Comparison of ENCODE assay signal across 11 cellular contexts in the genomic region with DNA sequence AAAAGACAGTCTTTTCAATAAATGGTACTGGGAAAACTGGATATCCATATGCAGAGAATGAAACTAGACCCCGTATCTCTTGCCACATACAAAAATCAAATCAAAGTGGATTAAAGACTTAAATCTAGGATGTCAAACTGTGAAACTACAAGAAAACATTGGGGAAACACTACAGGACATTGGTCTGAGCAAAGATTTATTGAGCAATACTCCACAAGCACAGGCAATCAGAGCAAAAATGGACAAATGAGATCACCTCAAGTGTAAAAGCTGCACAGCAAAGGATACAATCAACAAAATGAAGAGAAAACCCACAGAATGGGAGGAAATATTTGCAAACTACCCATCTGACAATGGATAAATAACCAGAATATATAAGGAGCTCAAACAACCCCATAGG.
"Had no signal": no experiment of that assay in that cellular context is flagged by ENCODE, and none has a peak within 500 bp of the region (broad histone marks: within the 10 kb centered on the region; RNA-seq: fewer than 3 reads in every experiment).

No MANE protein-coding gene starts in this region.

- H3K4me1 Mint-ChIP-seq: mesothelial cell of epicardium had no signal

- DNase-seq: activated CD4-positive, alpha-beta T cell treated with anti-CD3 and anti-CD28 coated beads for 1 hour; activated CD4-positive, alpha-beta T cell treated with anti-CD3 and anti-CD28 coated beads, Interleukin-2, amount 50 U/mL, for 48 hours; activated effector memory CD4-positive, alpha-beta T cell treated with anti-CD3 and anti-CD28 coated beads, Interleukin-2, amount 50 U/mL, for 16 hours; activated T-cell treated with anti-CD3 and anti-CD28 coated beads, Interleukin-2, amount 50 U/mL, for 24 hours; cortex of kidney; right lobe of liver; stimulated activated CD4-positive, alpha-beta T cell treated with anti-CD3 and anti-CD28 coated beads, Interleukin-4, amount 100 ng/mL, for 4 hours; thyroid gland; WERI-Rb-1 had no signal

- ATAC-seq: stimulated activated memory B cell treated with anti-CD40 and anti-IgM and Interleukin-4, amounts not matched to agents 10 μg/mL and 1 μg/mL and 100 μg/mL, for 72 hours had no signal

- H3K36me3 Mint-ChIP-seq: mesothelial cell of epicardium; stimulated activated memory B cell treated with anti-CD40 and anti-IgM and Interleukin-4, amounts not matched to agents 10 μg/mL and 1 μg/mL and 100 μg/mL, for 72 hours had no signal

- H3K4me3 Mint-ChIP-seq: mesothelial cell of epicardium; stimulated activated memory B cell treated with anti-CD40 and anti-IgM and Interleukin-4, amounts not matched to agents 10 μg/mL and 1 μg/mL and 100 μg/mL, for 72 hours had no signal

- H3K27me3 Mint-ChIP-seq: activated T-cell treated with anti-CD3 and anti-CD28 coated beads, Interleukin-2, amount 50 U/mL, for 24 hours; stimulated activated memory B cell treated with anti-CD40 and anti-IgM and Interleukin-4, amounts not matched to agents 10 μg/mL and 1 μg/mL and 100 μg/mL, for 72 hours had no signal

- H3K9me3 Mint-ChIP-seq: activated T-cell treated with anti-CD3 and anti-CD28 coated beads, Interleukin-2, amount 50 U/mL, for 24 hours; mesothelial cell of epicardium had no signal

- H3K27ac Mint-ChIP-seq: mesothelial cell of epicardium; stimulated activated memory B cell treated with anti-CD40 and anti-IgM and Interleukin-4, amounts not matched to agents 10 μg/mL and 1 μg/mL and 100 μg/mL, for 72 hours had no signal
